In genomic region chrX:119784747-119785446, GRCh38 we compare ENCODE assay signal across 8 cellular contexts. TPM values are rescaled to one million over a fixed set of nuclear protein-coding genes. Genes with fewer than 3 reads are reported as not detected.
DNase-seq lines count a peak whose midpoint lies in the region; ATAC-seq and TF ChIP-seq lines count a peak whose summit lies in the region.

No MANE protein-coding gene starts in this region.

- H3K36me3 Mint-ChIP-seq in IgD-negative memory B cell: peaks cover 2% of the 10 kb centered on the region

- DNase-seq in DMS53 (lab: John Stamatoyannopoulos, UW) (peak; percentile 64), DMS53 treated with DMSO at 0.1 percent for 48 hours (lab: John Stamatoyannopoulos, UW; ENCODE audit: unreplicated experiment) (no peak), UCSD-AML1 (lab: John Stamatoyannopoulos, UW; ENCODE audit: unreplicated experiment) (peak; percentile 37), DMS114 treated with DMSO at 0.1 percent for 48 hours (lab: John Stamatoyannopoulos, UW; ENCODE audit: unreplicated experiment) (no peak)
- peak; percentile 42 for DNase-seq in central memory CD4-positive, alpha-beta T cell

- H3K4me1 Mint-ChIP-seq in IgD-negative memory B cell: peaks cover 15 to 18% (median 17%) of the 10 kb centered on the region in 3 donors

- peaks cover 55 to 59% of the 10 kb centered on the region in 2 experiments for H3K4me1 ChIP-seq in neutrophil (ENCODE audit: control insufficient read depth in 1 of 2, insufficient read depth in 1 of 2, low read depth in 1 of 2, low read length in 1 of 2)

- peaks cover 1% of the 10 kb centered on the region for H3K27me3 Mint-ChIP-seq in IgD-negative memory B cell

- ATAC-seq in HG03565 (IDR thresholded peaks at IDR 0.05; ENCODE audit: unreplicated experiment): no peak

- H3K27ac ChIP-seq in neutrophil: peak overlapping the region; percentile 33

- no peaks in the 10 kb centered on the region for H3K9me3 ChIP-seq in neutrophil

- H3K27me3 ChIP-seq in neutrophil: no peaks in the 10 kb centered on the region

- peak overlapping the region in 2 of 3 donors; percentile 7 to 73 for H3K27ac Mint-ChIP-seq in IgD-negative memory B cell

- H3K9me3 Mint-ChIP-seq in IgD-negative memory B cell: peaks cover 0 to 2% (median 0%) of the 10 kb centered on the region in 3 donors

- peaks cover 6% of the 10 kb centered on the region for H3K36me3 ChIP-seq in neutrophil

- peak; percentile 67 for TF ChIP-seq CTCF in neutrophil (IDR thresholded peaks at IDR 0.05)

- H3K4me3 Mint-ChIP-seq in IgD-negative memory B cell: peak overlapping the region in 1 of 4 donors; percentile 1

- no peak overlapping the region for H3K4me3 ChIP-seq in neutrophil (ENCODE audit: low read depth in 1 of 2, low read length in 1 of 2)

RNA-seq across cellular contexts. Expression of gene RPL39, which starts 6.5 kb away (rescaled TPM):
- 4,549 TPM for polyA plus RNA-seq in IgD-negative memory B cell

RNA-seq across cellular contexts. Expression of gene SOWAHD, which starts 26.5 kb away (rescaled TPM):
- polyA plus RNA-seq in IgD-negative memory B cell: 36.1 TPM

Comparison
In these comparisons a context has a peak if more than half of its experiments do, and no peak if none do; other contexts are left out.
1. DNase-seq: peak in DMS53 (single experiment), UCSD-AML1 (single experiment) and central memory CD4-positive, alpha-beta T cell (single experiment); none in DMS53 treated with DMSO at 0.1 percent for 48 hours (single experiment) and DMS114 treated with DMSO at 0.1 percent for 48 hours (single experiment).